In the genomic region with DNA sequence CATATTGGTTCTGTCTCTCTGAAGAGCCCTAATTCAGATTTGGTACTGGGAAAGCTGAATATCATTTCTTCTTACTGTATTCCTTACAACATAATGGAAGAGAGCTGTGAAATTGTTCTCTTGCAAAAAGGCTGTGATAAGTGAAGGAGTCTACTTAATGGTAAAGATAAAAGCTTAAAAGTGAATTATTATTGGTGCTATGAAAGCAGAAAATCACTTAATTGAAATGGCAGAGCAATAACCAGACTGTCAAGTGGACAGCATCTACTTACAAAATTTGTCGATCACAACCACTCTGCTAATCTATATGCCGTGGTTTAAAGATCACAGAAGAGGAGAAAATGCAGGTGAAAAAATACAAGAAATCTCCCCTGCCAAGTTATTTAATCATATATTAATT, we compare ENCODE assay signal across 8 cellular contexts.
"Had no signal": no experiment of that assay in that cellular context is flagged by ENCODE, and none has a peak within 500 bp of the region (broad histone marks: within the 10 kb centered on the region; RNA-seq: fewer than 3 reads in every experiment).

No MANE protein-coding gene starts in this region.

- H3K4me2 ChIP-seq: GM23338 had no signal

- H3K9ac ChIP-seq: GM23248 had no signal

- DNase-seq: GM23248, GOT3, H7, H9, HCEC 1CT, HFFc6 had no signal

- H3K9me3 ChIP-seq: HAP-1 had no signal

- H3K4me3 ChIP-seq: GM23248, GM23338, HAP-1 had no signal

- H2AFZ ChIP-seq: GM23248, GM23338 had no signal

- H3K36me3 ChIP-seq: HAP-1 had no signal

- H3K27ac ChIP-seq: GM23248 had no signal
